Comparison of ENCODE assay signal across 24 cellular contexts in genomic region chr6:94727710-94728109, GRCh38.
DNase-seq lines count a peak whose midpoint lies in the region; ATAC-seq, FAIRE-seq and TF ChIP-seq lines count a peak whose summit lies in the region.
"Had no signal": no experiment of that assay in that cellular context is flagged by ENCODE, and none has a peak within 500 bp of the region (broad histone marks: within the 10 kb centered on the region; RNA-seq: fewer than 3 reads in every experiment).

No MANE protein-coding gene starts in this region.

- no peak overlapping the region for H3K27ac ChIP-seq in HEK293 (ENCODE audit: extremely low read depth, low read depth, low read length)
- no peak overlapping the region for H3K27ac ChIP-seq in K562 (ENCODE audit: extremely low read depth, low read depth, low read length)
- H3K27ac ChIP-seq: BLaER1 treated with 17β-estradiol and CSF1 and Interleukin-3, amounts not matched to agents 10 nM and 100 nM; C4-2B had no signal

- FAIRE-seq in K562 (lab: Jason Lieb, UNC) = no peak
- FAIRE-seq: A204.1, GM12878, GM12892, GM18507 had no signal

- no peaks in the 10 kb centered on the region for H3K36me3 ChIP-seq in HEK293 (ENCODE audit: control insufficient read depth in 2 of 2, insufficient read depth in 1 of 2, low read length in 2 of 2)
- no peaks in the 10 kb centered on the region for H3K36me3 ChIP-seq in K562 (ENCODE audit: control insufficient read depth, insufficient read depth, low read length)
- H3K36me3 ChIP-seq: BLaER1 treated with 17β-estradiol and CSF1 and Interleukin-3, amounts not matched to agents 10 nM and 100 nM had no signal

- H3K4me3 ChIP-seq in HEK293 (ENCODE audit: low read depth, low read length) (no peak overlapping the region), K562 (no peak overlapping the region)
- H3K4me3 ChIP-seq: GM12878 had no signal

- no peaks in the 10 kb centered on the region for H3K27me3 ChIP-seq in K562 (ENCODE audit: control insufficient read depth in 2 of 2, insufficient read depth in 2 of 2, low read length in 2 of 2)
- H3K27me3 ChIP-seq: BLaER1 treated with 17β-estradiol and CSF1 and Interleukin-3, amounts not matched to agents 10 nM and 100 nM had no signal

- H3K9me3 ChIP-seq in HEK293 (ENCODE audit: control insufficient read depth, insufficient read depth, low read depth, low read length) (no peaks in the 10 kb centered on the region), K562 (replicated peaks; ENCODE audit: control insufficient read depth, insufficient read depth, low read depth, low read length) (no peaks in the 10 kb centered on the region)
- H3K9me3 ChIP-seq: Caco-2 had no signal

- TF ChIP-seq CTCF in HEK293 (tag by site-specific recombination; IDR thresholded peaks at IDR 0.05) (no peak), K562 (IDR thresholded peaks at IDR 0.05 in 2 of 3, conservative IDR thresholded peaks at IDR 0.05 in 1 of 3; ENCODE audit: insufficient read depth in 2 of 3, low read depth in 1 of 3, low read length in 3 of 3) (no peak)

- H3K9ac ChIP-seq in K562 (ENCODE audit: insufficient read depth in 1 of 2, low read depth in 2 of 2, low read length in 2 of 2) = no peak overlapping the region
- H3K9ac ChIP-seq: BLaER1 treated with 17β-estradiol and CSF1 and Interleukin-3, amounts not matched to agents 10 nM and 100 nM had no signal

- no peak for TF ChIP-seq RAD21 in K562 (CRISPR knock-in tag; conservative IDR thresholded peaks at IDR 0.05 in 1 of 2, IDR thresholded peaks at IDR 0.05 in 1 of 2)

- TF ChIP-seq POLR2A in K562 (conservative IDR thresholded peaks at IDR 0.05) = no peak

- H3K4me2 ChIP-seq in K562 (ENCODE audit: insufficient read depth, low read length) = no peak overlapping the region

- POLR2A ChIA-PET in HEK293 (lab: Yijun Ruan, JAX) = no interaction called here
- POLR2A ChIA-PET in K562 (lab: Yijun Ruan, JAX) = no interaction called here

- no peaks in the 10 kb centered on the region for H4K20me1 ChIP-seq in K562 (replicated peaks; ENCODE audit: control insufficient read depth, insufficient read depth, low read length)
- H4K20me1 ChIP-seq: BLaER1 treated with 17β-estradiol and CSF1 and Interleukin-3, amounts not matched to agents 10 nM and 100 nM had no signal

- TF ChIP-seq EP300 in K562 (IDR thresholded peaks at IDR 0.05; ENCODE audit: low read length) = no peak

- intact Hi-C loops in K562 (cut with micrococcal nuclease) = no loop called here

- H3K4me1 ChIP-seq in HEK293 (ENCODE audit: control insufficient read depth, insufficient read depth, low read length) (no peaks in the 10 kb centered on the region), K562 (replicated peaks in 1 of 2; ENCODE audit: control insufficient read depth in 2 of 2, insufficient read depth in 2 of 2, low read length in 2 of 2) (no peaks in the 10 kb centered on the region)
- H3K4me1 ChIP-seq: Caco-2 had no signal

- ATAC-seq in K562 = no peak
- ATAC-seq: CD8-positive, alpha-beta T cell; GM12878 had no signal

- no peaks in the 10 kb centered on the region for H3K79me2 ChIP-seq in K562 (ENCODE audit: control insufficient read depth, insufficient read depth, low read length)

- H2AFZ ChIP-seq in K562 (ENCODE audit: low read depth, low read length) = no peak overlapping the region

- no peak for DNase-seq in K562 (ENCODE audit: extremely low read depth in 1 of 4, low spot score in 3 of 4)
- no peak for DNase-seq in HCEC 1CT
- DNase-seq in KG1 (lab: John Stamatoyannopoulos, UW) = no peak
- no peak for DNase-seq in NCI-H187 treated with DMSO at 0.1 percent for 48 hours (lab: John Stamatoyannopoulos, UW)
- DNase-seq: 8988T; AML-193; Caco-2; Calu3; CD4-positive, alpha-beta T cell; CD8-positive, alpha-beta T cell; DMS 273 treated with DMSO at 0.1 percent for 48 hours; DMS153; DMS53; DMS79; DND-41; EL; GDM1 had no signal

- CTCF ChIA-PET in HEK293 (lab: Yijun Ruan, JAX) (no interaction called here), K562 (lab: Yijun Ruan, JAX; ENCODE audit: low intra/inter-chr PET ratio) (no interaction called here)

- H3K9me1 ChIP-seq in K562 (ENCODE audit: control insufficient read depth, insufficient read depth, low read length) = no peaks in the 10 kb centered on the region

- in situ Hi-C loops in K562 (cut with MboI) = no loop called here

- no TSS peak for BruUV-seq in K562 (replicated peaks; lab: Mats Ljungman, UMichigan)

TF ChIP-seq in HEK293, 187 proteins besides CTCF, POLR2A, EP300 and RAD21:
- TF ChIP-seq ZNF777 (tag by site-specific recombination; IDR thresholded peaks at IDR 0.05; ENCODE audit: borderline replicate concordance) = no peak
- peak; percentile 89; the same call in 1 of the 2 replicates for TF ChIP-seq TRIM28 (IDR thresholded peaks at IDR 0.05; ENCODE audit: borderline replicate concordance, low read length)
- TF ChIP-seq ZNF175 (tag by site-specific recombination; IDR thresholded peaks at IDR 0.05) = no peak
- TF ChIP-seq ZNF404 (tag by site-specific recombination; IDR thresholded peaks at IDR 0.05) = no peak
- no peak for TF ChIP-seq ZEB2 (tag by site-specific recombination; IDR thresholded peaks at IDR 0.05)
- no peak for TF ChIP-seq SCRT2 (tag by site-specific recombination; IDR thresholded peaks at IDR 0.05)
- TF ChIP-seq ZNF776 (tag by site-specific recombination; IDR thresholded peaks at IDR 0.05; ENCODE audit: borderline replicate concordance) = no peak
- no peak for TF ChIP-seq ZNF19 (tag by site-specific recombination; IDR thresholded peaks at IDR 0.05; ENCODE audit: low read depth)
- peak; percentile 76 for TF ChIP-seq SETDB1 (IDR thresholded peaks at IDR 0.05; ENCODE audit: insufficient read length, low read length)
- peak; percentile 80 for TF ChIP-seq ZNF585B (tag by site-specific recombination; IDR thresholded peaks at IDR 0.05)
- no peak for TF ChIP-seq ZBTB21 (tag by site-specific recombination; IDR thresholded peaks at IDR 0.05)

TF ChIP-seq in K562, 482 proteins besides CTCF, POLR2A, EP300 and RAD21:
- TF ChIP-seq ZFP36 (IDR thresholded peaks at IDR 0.05; ENCODE audit: low read depth, low read length, partially characterized antibody) (peak; percentile 68), ELF1 (tag; IDR thresholded peaks at IDR 0.05) (no peak)

Comparison
In these comparisons a context has a peak if more than half of its experiments do, and no peak if none do; other contexts are left out.
1. Of the 44 proteins assayed by ChIP-seq in both K562 and HEK293: peak only in K562: none; only in HEK293: SETDB1 and TRIM28; in both: none; in neither: 42.